9 cellular contexts compared by ENCODE assay signal in the genomic region with DNA sequence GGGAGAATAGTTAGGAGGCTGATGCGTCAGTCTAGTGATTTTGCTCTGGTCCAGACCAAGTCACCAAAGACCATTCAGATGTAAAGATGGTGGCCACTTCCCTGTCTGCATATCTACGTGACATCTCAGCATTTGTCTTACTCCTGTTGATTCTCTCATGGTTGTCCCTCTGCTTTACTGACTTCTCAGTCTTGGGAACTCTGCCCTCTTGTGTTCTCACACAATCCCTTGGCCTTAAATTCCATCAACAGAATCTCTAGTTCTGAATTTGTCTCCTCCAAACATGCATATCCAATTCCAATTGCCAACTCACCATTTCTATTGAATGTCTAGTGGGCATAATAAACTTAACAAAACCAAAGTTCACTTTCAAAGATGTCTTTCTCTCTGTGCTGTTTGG.
DNase-seq lines count a peak whose midpoint lies in the region.
"Had no signal": no experiment of that assay in that cellular context is flagged by ENCODE, and none has a peak within 500 bp of the region (broad histone marks: within the 10 kb centered on the region; RNA-seq: fewer than 3 reads in every experiment).

No MANE protein-coding gene starts in this region.

- H2BK12ac ChIP-seq in mesenchymal stem cell (ENCODE audit: low read length in 2 of 2): no peak overlapping the region

- H3K4me2 ChIP-seq in mesenchymal stem cell (ENCODE audit: low read length, poor library complexity, severe bottlenecking): no peak overlapping the region
- H3K4me2 ChIP-seq: smooth muscle cell had no signal

- H3K27me3 ChIP-seq in mesenchymal stem cell (ENCODE audit: control insufficient read depth in 1 of 2, insufficient read depth in 1 of 2, low read length in 2 of 2): no peaks in the 10 kb centered on the region

- no peak overlapping the region for H2BK15ac ChIP-seq in mesenchymal stem cell (ENCODE audit: low read depth, poor library complexity, severe bottlenecking)

- no peak overlapping the region for H4K8ac ChIP-seq in mesenchymal stem cell (ENCODE audit: low read length)

- DNase-seq in ELR (ENCODE audit: low read depth) (peak; percentile 4), LHCN-M2 (ENCODE audit: low read depth) (peak; percentile 8), mesenchymal stem cell (peak; percentile 1), NCI-H345 treated with DMSO at 0.1 percent for 48 hours (lab: John Stamatoyannopoulos, UW; ENCODE audit: unreplicated experiment) (no peak), AG08396 (ENCODE audit: low spot score) (no peak)
- DNase-seq in stimulated activated CD4-positive, alpha-beta T cell treated with anti-CD3 and anti-CD28 coated beads, Interleukin-4, amount 100 ng/mL, for 4 hours: no peak
- DNase-seq: left cardiac atrium had no signal

- no peak overlapping the region for H3K23ac ChIP-seq in mesenchymal stem cell (ENCODE audit: low read length in 2 of 2)

- no peaks in the 10 kb centered on the region for H3K79me1 ChIP-seq in mesenchymal stem cell (replicated peaks; ENCODE audit: low read length, poor library complexity, severe bottlenecking)

- no peak overlapping the region for H2BK5ac ChIP-seq in mesenchymal stem cell (ENCODE audit: low read depth, low read length, poor library complexity, severe bottlenecking)

- no peaks in the 10 kb centered on the region for H3K9me3 ChIP-seq in mesenchymal stem cell (ENCODE audit: control insufficient read depth, low read length)

- WGBS in mesenchymal stem cell: 75% methylated on average over 2 of the region's 2 CpGs

- H3K4me3 ChIP-seq in mesenchymal stem cell (ENCODE audit: insufficient read depth in 1 of 2, low read depth in 1 of 2, low read length in 2 of 2): no peak overlapping the region
- H3K4me3 ChIP-seq: smooth muscle cell had no signal

- no peaks in the 10 kb centered on the region for H3K4me1 ChIP-seq in mesenchymal stem cell (ENCODE audit: control insufficient read depth, insufficient read depth, low read depth, low read length)

- no peak overlapping the region for H2BK120ac ChIP-seq in mesenchymal stem cell (ENCODE audit: low read depth, low read length)

- H3K9ac ChIP-seq in mesenchymal stem cell (ENCODE audit: low read length): no peak overlapping the region

- H3K27ac ChIP-seq in angular gyrus (ENCODE audit: low read depth, low read length) (peak overlapping the region; percentile 89), mesenchymal stem cell (ENCODE audit: low read length, poor library complexity, severe bottlenecking) (no peak overlapping the region)

- no peak overlapping the region for H2AFZ ChIP-seq in mesenchymal stem cell (ENCODE audit: low read depth, low read length)

- no peak overlapping the region for H4K91ac ChIP-seq in mesenchymal stem cell (ENCODE audit: low read length)

- no peak overlapping the region for H2AK5ac ChIP-seq in mesenchymal stem cell (ENCODE audit: low read length, severe bottlenecking)

- H3K4ac ChIP-seq in mesenchymal stem cell (ENCODE audit: low read depth in 1 of 2, low read length in 2 of 2): no peak overlapping the region

- no peak overlapping the region for H3K18ac ChIP-seq in mesenchymal stem cell (ENCODE audit: low read depth in 1 of 2, low read length in 2 of 2)

- H3K14ac ChIP-seq in mesenchymal stem cell (ENCODE audit: low read length in 2 of 2): no peak overlapping the region

- H3K36me3 ChIP-seq in mesenchymal stem cell (ENCODE audit: control insufficient read depth in 1 of 2, insufficient read depth in 2 of 2, low read depth in 1 of 2, low read length in 2 of 2): no peaks in the 10 kb centered on the region

Comparison
In these comparisons a context has a peak if more than half of its experiments do, and no peak if none do; other contexts are left out.
1. DNase-seq: peak in ELR (single experiment), LHCN-M2 (single experiment) and mesenchymal stem cell (single experiment); none in NCI-H345 treated with DMSO at 0.1 percent for 48 hours (single experiment), AG08396 (single experiment) and stimulated activated CD4-positive, alpha-beta T cell treated with anti-CD3 and anti-CD28 coated beads, Interleukin-4, amount 100 ng/mL, for 4 hours (0 of 2).